10 cellular contexts compared by ENCODE assay signal in the genomic region with DNA sequence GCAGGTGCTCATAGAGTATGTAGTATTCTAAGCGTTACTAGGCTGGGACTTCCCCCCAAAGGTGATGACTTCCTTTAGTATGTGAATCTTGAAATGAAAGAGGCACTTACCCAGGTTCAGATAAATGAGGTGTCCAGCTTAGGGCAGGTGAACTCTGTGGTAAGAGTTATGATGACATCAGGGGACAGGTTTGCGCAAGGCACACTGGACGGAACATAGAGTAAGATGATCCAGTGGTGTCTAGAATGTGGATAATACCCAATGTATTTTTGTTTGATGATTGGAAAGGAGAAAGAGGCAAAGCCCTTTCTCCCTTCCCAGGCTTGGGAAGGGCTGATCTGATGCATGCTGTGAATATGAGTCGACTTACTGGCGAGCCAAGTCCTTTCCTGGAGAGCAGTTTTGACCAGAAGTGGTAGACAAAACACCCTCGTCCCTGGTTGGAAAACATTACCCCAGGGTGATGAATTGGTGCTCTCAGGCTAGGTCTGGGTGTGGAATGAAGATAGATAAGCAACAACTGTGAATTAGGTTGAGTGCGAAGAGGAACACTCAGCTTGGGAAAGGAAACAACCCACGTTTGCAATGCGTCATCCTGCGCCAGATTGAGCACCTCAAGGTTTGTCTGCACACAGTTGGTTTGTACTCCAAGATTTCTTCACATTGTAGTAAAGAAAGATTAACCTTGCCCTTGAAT.
DNase-seq lines count a peak whose midpoint lies in the region; ATAC-seq, FAIRE-seq and TF ChIP-seq lines count a peak whose summit lies in the region.
"Had no signal": no experiment of that assay in that cellular context is flagged by ENCODE, and none has a peak within 500 bp of the region (broad histone marks: within the 10 kb centered on the region; RNA-seq: fewer than 3 reads in every experiment).

No MANE protein-coding gene starts in this region.

- H3K4me3 ChIP-seq in bronchial epithelial cell (ENCODE audit: low read depth, low read length) (no peak overlapping the region), lung (no peak overlapping the region), uterus (no peak overlapping the region)

- H3K4me1 ChIP-seq in lung (ENCODE audit: control insufficient read depth in 2 of 2, insufficient read depth in 2 of 2, low read length in 2 of 2) (peaks cover 3 to 27% of the 10 kb centered on the region in 2 donors), uterus (peaks cover 2 to 12% of the 10 kb centered on the region in 2 donors)

- ATAC-seq in lung (ENCODE audit: insufficient read depth, low FRiP score): peak; percentile 5
- ATAC-seq in HG03139 (IDR thresholded peaks at IDR 0.05; ENCODE audit: unreplicated experiment): no peak

- 70 to 76% methylated on average over 10 of the region's 10 CpGs for WGBS in lung, 2 donors

- H3K27ac ChIP-seq in lung (ENCODE audit: low read depth in 1 of 2, low read length in 1 of 2): peak overlapping the region in 1 of 2 donors; percentile 64
- peak overlapping the region; percentile 26 to 64 for H3K27ac ChIP-seq in uterus

- intact Hi-C loops in uterus (cut with DNase I; ENCODE audit: low total_unique reads): no loop called here

- H3K27me3 ChIP-seq in bronchial epithelial cell (ENCODE audit: control insufficient read depth, insufficient read depth, low read length): no peaks in the 10 kb centered on the region
- H3K27me3 ChIP-seq in lung (ENCODE audit: control insufficient read depth, insufficient read depth): no peaks in the 10 kb centered on the region
- no peaks in the 10 kb centered on the region for H3K27me3 ChIP-seq in uterus

- no peak for FAIRE-seq in bronchial epithelial cell (lab: Jason Lieb, UNC)

- H3K36me3 ChIP-seq in bronchial epithelial cell (ENCODE audit: control insufficient read depth, insufficient read depth, low read length): peaks cover 10% of the 10 kb centered on the region
- H3K36me3 ChIP-seq in lung (ENCODE audit: control insufficient read depth in 2 of 2, insufficient read depth in 2 of 2, low read length in 2 of 2): peaks cover 9 to 24% of the 10 kb centered on the region in 2 donors
- H3K36me3 ChIP-seq in uterus: no peaks in the 10 kb centered on the region

- TF ChIP-seq CTCF in bronchial epithelial cell (IDR thresholded peaks at IDR 0.05; ENCODE audit: insufficient read depth, low read length, severe bottlenecking) (no peak), lung (IDR thresholded peaks at IDR 0.05; ENCODE audit: control extremely low read depth, extremely low read depth) (no peak), uterus (IDR thresholded peaks at IDR 0.05) (no peak)

- H3K9me3 ChIP-seq in lung (ENCODE audit: control insufficient read depth in 2 of 2, insufficient read depth in 1 of 2, low read length in 1 of 2) (no peaks in the 10 kb centered on the region), uterus (no peaks in the 10 kb centered on the region)

- no peak for TF ChIP-seq POLR2A in uterus (IDR thresholded peaks at IDR 0.05)

- peak; percentile 23 for DNase-seq in stimulated activated CD4-positive, alpha-beta T cell treated with anti-CD3 and anti-CD28 coated beads, Interleukin-15, amount 100 ng/mL, for 24 hours
- no peak for DNase-seq in stimulated activated CD4-positive, alpha-beta T cell treated with anti-CD3 and anti-CD28 coated beads, Interleukin-2, amount 100 ng/mL, for 24 hours
- DNase-seq in bronchial epithelial cell (ENCODE audit: low read depth) (peak; percentile 78), lung (ENCODE audit: low spot score) (no peak), uterus (peak in 1 of 2 donors; percentile 43), NOMO-1 treated with dmso at 0.1 percent for 144 hours (lab: John Stamatoyannopoulos, UW; ENCODE audit: unreplicated experiment) (no peak), NCI-H187 treated with DMSO at 0.1 percent for 48 hours (lab: John Stamatoyannopoulos, UW) (no peak)
- DNase-seq: activated CD8-positive, alpha-beta memory T cell treated with anti-CD3 and anti-CD28 coated beads, Interleukin-2, amount 50 U/mL, for 4 hours; OCI-M1 had no signal

Comparison
In these comparisons a context has a peak if more than half of its experiments do, and no peak if none do; other contexts are left out.
1. DNase-seq: peak in stimulated activated CD4-positive, alpha-beta T cell treated with anti-CD3 and anti-CD28 coated beads, Interleukin-15, amount 100 ng/mL, for 24 hours (single experiment) and bronchial epithelial cell (single experiment); none in stimulated activated CD4-positive, alpha-beta T cell treated with anti-CD3 and anti-CD28 coated beads, Interleukin-2, amount 100 ng/mL, for 24 hours (0 of 2), lung (single experiment), NOMO-1 treated with dmso at 0.1 percent for 144 hours (single experiment) and NCI-H187 treated with DMSO at 0.1 percent for 48 hours (single experiment).